ENCODE assay signal across 8 cellular contexts in the genomic region with DNA sequence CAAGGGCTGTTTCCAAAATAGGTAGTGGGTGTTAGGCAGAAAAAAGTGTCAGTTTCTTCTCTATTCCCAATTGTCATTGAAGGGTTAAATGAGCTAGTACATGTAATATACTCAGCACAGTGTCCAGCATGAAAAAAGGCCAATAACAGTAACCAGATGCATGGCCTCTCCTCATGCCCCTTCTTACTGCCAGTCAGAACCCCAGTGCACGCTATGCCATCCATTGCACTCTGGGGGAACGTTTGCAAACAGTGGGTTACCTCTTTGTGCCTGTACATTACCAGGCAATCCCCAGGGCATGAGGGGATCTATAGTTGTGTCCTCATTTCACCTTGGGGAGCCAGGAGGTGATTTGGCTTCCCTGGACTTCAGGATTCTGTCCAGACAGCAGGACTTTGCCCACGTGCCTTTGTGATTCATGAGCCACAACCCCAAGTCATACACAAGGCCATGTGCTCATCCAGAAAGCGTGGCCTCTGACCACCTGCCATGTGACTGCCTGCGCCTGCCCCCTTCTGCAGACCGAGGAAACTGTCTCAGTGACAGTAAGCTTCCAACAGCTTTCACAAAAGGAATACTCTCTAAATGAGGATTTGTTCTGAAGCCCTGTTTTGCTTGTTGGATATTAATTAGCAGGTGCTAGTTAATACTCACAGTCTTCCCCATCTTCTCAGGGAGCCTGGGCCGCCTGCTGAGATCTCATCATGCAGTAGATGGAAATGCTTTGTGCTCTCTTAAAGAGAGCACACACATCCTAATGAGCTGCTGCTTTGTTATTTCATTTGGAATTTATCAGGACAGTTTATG. TPM values are rescaled to one million over a fixed set of nuclear protein-coding genes. Genes with fewer than 3 reads are reported as not detected.
DNase-seq lines count a peak whose midpoint lies in the region; ATAC-seq and TF ChIP-seq lines count a peak whose summit lies in the region.

No MANE protein-coding gene starts in this region.

- no peak for TF ChIP-seq POLR2A in right lobe of liver (IDR thresholded peaks at IDR 0.05)

- H3K27ac ChIP-seq in A673 (ENCODE audit: low read depth, low read length, poor library complexity, severe bottlenecking), result peak overlapping the region; percentile 75
- H3K27ac ChIP-seq in right lobe of liver, result no peak overlapping the region

- TF ChIP-seq CTCF in A673 (conservative IDR thresholded peaks at IDR 0.05; ENCODE audit: low read depth, low read length) (0 out of 2 replicates have a peak, but pooled peaks have one; percentile 25), right lobe of liver (IDR thresholded peaks at IDR 0.05) (peak; percentile 29 to 48 (median 36)), GM10266 (IDR thresholded peaks at IDR 0.05; ENCODE audit: control insufficient read depth, insufficient read depth, low read depth, missing control alignments) (no peak)

- 29% methylated on average over 3 of the region's 7 CpGs for WGBS in right lobe of liver (ENCODE audit: insufficient coverage, low coverage, low lambda C conversion rate, missing lambda C conversion rate)

- H3K4me3 ChIP-seq in A673 (ENCODE audit: low read depth, low read length, poor library complexity, severe bottlenecking) (no peak overlapping the region), right lobe of liver (no peak overlapping the region)

- no peaks in the 10 kb centered on the region for H3K9me3 ChIP-seq in A673 (ENCODE audit: low read depth, low read length, poor library complexity, severe bottlenecking)
- H3K9me3 ChIP-seq in right lobe of liver, result no peaks in the 10 kb centered on the region

- no TSS peak for BruUV-seq in A673 (replicated peaks; lab: Mats Ljungman, UMichigan)

- H3K4me1 ChIP-seq in A673 (ENCODE audit: insufficient read depth, low read length, poor library complexity, severe bottlenecking), result peaks cover 38% of the 10 kb centered on the region
- peaks cover 0 to 11% (median 0%) of the 10 kb centered on the region in 4 donors for H3K4me1 ChIP-seq in right lobe of liver

- intact Hi-C loops in A673 (cut with micrococcal nuclease; ENCODE audit: unreplicated experiment), result no loop called here
- intact Hi-C loops in right lobe of liver (cut with DNase I), result no loop called here

- POLR2A ChIA-PET in A673 (lab: Charles Lee; ENCODE audit: low non-redundant PET), result interaction anchor here (0.6 kb wide), 2 partner anchors 12 to 575 kb away, joined by 4 to 8 read pairs; no protein-coding TSS in a partner anchor

- H3K27me3 ChIP-seq in A673 (replicated peaks; ENCODE audit: insufficient read depth, low read depth, low read length, poor library complexity) (no peaks in the 10 kb centered on the region), right lobe of liver (no peaks in the 10 kb centered on the region)

- peak; percentile 93 to 97 (median 96) for ATAC-seq in right lobe of liver
- ATAC-seq in GM21360 (IDR thresholded peaks at IDR 0.05; ENCODE audit: unreplicated experiment), result no peak
- ATAC-seq in HG03175 (IDR thresholded peaks at IDR 0.05; ENCODE audit: unreplicated experiment), result no peak
- ATAC-seq in HG03108 (IDR thresholded peaks at IDR 0.05; ENCODE audit: unreplicated experiment), result no peak

- H3K36me3 ChIP-seq in A673 (ENCODE audit: insufficient read depth, low read length, poor library complexity, severe bottlenecking), result no peaks in the 10 kb centered on the region
- H3K36me3 ChIP-seq in right lobe of liver, result no peaks in the 10 kb centered on the region

- CTCF ChIA-PET in A673 (lab: Charles Lee), result interaction anchor here (0.5 kb wide), 1 partner anchor 619 kb away, joined by 5 read pairs; the partner anchor contains the start of gene SH2D3C

- peak; percentile 58 for DNase-seq in A673 (ENCODE audit: low spot score)
- DNase-seq in HuH-7.5 (ENCODE audit: low spot score), result peak; percentile 42
- peak; percentile 78 for DNase-seq in cerebellar cortex (ENCODE audit: low spot score)
- peak; percentile 84 to 91 (median 86) for DNase-seq in right lobe of liver
- no peak for DNase-seq in GM10266 (ENCODE audit: extremely low spot score)

RNA-seq across cellular contexts. Expression of gene ANGPTL2, which starts 36.8 kb away (rescaled TPM):
- 2.5 and 4.4 TPM in 2 replicates for total RNA-seq in A673 (2021)
- total RNA-seq in right lobe of liver, result 1 to 10 TPM; 2.1 to 6.3 (median 3.0) TPM

Comparison
In these comparisons a context has a peak if more than half of its experiments do, and no peak if none do; other contexts are left out.
1. ATAC-seq: peak in right lobe of liver (4 of 4); none in GM21360 (single experiment), HG03175 (single experiment) and HG03108 (single experiment).